ENCODE assay signal across 12 cellular contexts in the genomic region with DNA sequence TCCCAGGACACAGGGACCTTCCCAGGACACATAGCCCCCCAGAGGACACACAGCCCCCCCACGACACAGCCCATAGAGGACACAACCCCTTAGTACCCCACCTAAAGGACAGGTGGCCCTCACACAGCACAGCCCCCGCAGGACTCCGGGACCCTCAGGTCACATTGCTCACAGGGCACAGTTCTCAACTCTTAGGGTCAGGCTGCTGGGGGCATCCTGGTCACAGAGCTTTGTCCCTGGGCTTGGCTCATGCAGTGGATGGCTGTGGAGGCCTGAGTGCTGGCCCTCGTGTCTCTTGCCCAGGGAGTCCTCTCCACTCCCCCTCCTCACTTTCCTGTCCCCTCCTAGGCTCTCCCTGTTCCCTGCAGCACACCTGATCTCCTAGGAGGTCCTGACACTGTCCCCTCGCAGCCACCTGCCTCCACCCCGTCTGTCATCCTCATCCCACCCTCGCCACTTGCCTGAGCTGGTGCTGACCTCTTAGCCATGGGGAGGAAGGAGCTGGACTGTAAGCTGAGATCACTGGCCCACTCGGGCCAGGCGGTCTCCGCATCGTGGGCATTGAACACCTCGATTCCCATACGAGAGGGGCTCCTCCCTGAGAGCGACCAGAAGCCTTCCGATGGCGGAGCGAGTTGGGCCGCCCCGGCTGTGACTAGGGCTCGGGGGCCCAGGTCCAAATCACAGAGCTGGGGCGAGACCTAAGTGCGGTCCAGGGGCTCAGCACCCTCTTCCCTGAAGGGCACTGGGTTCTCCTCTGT. TPM values are rescaled to one million over a fixed set of nuclear protein-coding genes. Genes with fewer than 3 reads are reported as not detected.
A peak's percentile ranks its signal among the peaks of the same experiment; 100 is the strongest.
DNase-seq lines count a peak whose midpoint lies in the region; ATAC-seq and TF ChIP-seq lines count a peak whose summit lies in the region.
"Had no signal": no experiment of that assay in that cellular context is flagged by ENCODE, and none has a peak within 500 bp of the region (broad histone marks: within the 10 kb centered on the region; RNA-seq: fewer than 3 reads in every experiment).

No MANE protein-coding gene starts in this region.

- H3K36me3 Mint-ChIP-seq in nephron (ENCODE audit: low read depth) = peaks cover 7% of the 10 kb centered on the region

- intact Hi-C loops in left colon (cut with DNase I, micrococcal nuclease) = no loop called here

- peak overlapping the region; percentile 84 for H3K27ac ChIP-seq in angular gyrus (ENCODE audit: low read depth, low read length)

- H3K4me1 Mint-ChIP-seq in stimulated activated naive CD8-positive, alpha-beta T cell treated with anti-CD3 and anti-CD28 coated beads, Interleukin-15, amount 100 ng/mL, for 72 hours = peaks cover 34% of the 10 kb centered on the region
- H3K4me1 Mint-ChIP-seq in nephron = peaks cover 13% of the 10 kb centered on the region

- DNase-seq in stimulated activated naive CD8-positive, alpha-beta T cell treated with anti-CD3 and anti-CD28 coated beads, Interleukin-15, amount 100 ng/mL, for 72 hours = peak in 1 of 2 donors; percentile 19
- no peak for DNase-seq in stimulated activated naive CD8-positive, alpha-beta T cell treated with anti-CD3 and anti-CD28 coated beads, Interleukin-15, Interleukin-2, amounts not matched to agents 100 U/mL and 50 U/mL, for 24 hours
- no peak for DNase-seq in cortex of kidney (lab: John Stamatoyannopoulos, UW)
- DNase-seq in left colon = no peak
- DNase-seq in omental fat pad (ENCODE audit: low spot score) = no peak
- no peak for DNase-seq in NAMALWA (ENCODE audit: low spot score)
- DNase-seq: activated CD4-positive, alpha-beta T cell treated with anti-CD3 and anti-CD28 coated beads for 48 hours; Karpas-422; NCI-H226; stimulated activated CD4-positive, alpha-beta T cell treated with anti-CD3 and anti-CD28 coated beads, Interleukin-1b, Interleukin-23, amount 100 ng/mL, for 48 hours had no signal

- TF ChIP-seq CTCF in nephron (IDR thresholded peaks at IDR 0.05; ENCODE audit: unreplicated experiment in 3 of 3) = no peak
- TF ChIP-seq CTCF in omental fat pad (IDR thresholded peaks at IDR 0.05) = no peak

- peak overlapping the region; percentile 60 to 63 for H3K4me3 Mint-ChIP-seq in stimulated activated naive CD8-positive, alpha-beta T cell treated with anti-CD3 and anti-CD28 coated beads, Interleukin-15, amount 100 ng/mL, for 72 hours
- H3K4me3 Mint-ChIP-seq in nephron = peak overlapping the region; percentile 77 to 82 (median 79)

- H3K9me3 Mint-ChIP-seq in stimulated activated naive CD8-positive, alpha-beta T cell treated with anti-CD3 and anti-CD28 coated beads, Interleukin-15, amount 100 ng/mL, for 72 hours = no peaks in the 10 kb centered on the region
- no peaks in the 10 kb centered on the region for H3K9me3 Mint-ChIP-seq in nephron

- H3K27me3 Mint-ChIP-seq in stimulated activated naive CD8-positive, alpha-beta T cell treated with anti-CD3 and anti-CD28 coated beads, Interleukin-15, amount 100 ng/mL, for 72 hours = no peaks in the 10 kb centered on the region
- H3K27me3 Mint-ChIP-seq in nephron (ENCODE audit: low read depth) = no peaks in the 10 kb centered on the region

- peak overlapping the region; percentile 19 to 43 for H3K27ac Mint-ChIP-seq in stimulated activated naive CD8-positive, alpha-beta T cell treated with anti-CD3 and anti-CD28 coated beads, Interleukin-15, amount 100 ng/mL, for 72 hours
- peak overlapping the region; percentile 20 to 83 (median 62) for H3K27ac Mint-ChIP-seq in nephron

- ATAC-seq in stimulated activated naive CD8-positive, alpha-beta T cell treated with anti-CD3 and anti-CD28 coated beads, Interleukin-15, amount 100 ng/mL, for 72 hours = no peak
- no peak for ATAC-seq in stimulated activated naive CD8-positive, alpha-beta T cell treated with anti-CD3 and anti-CD28 coated beads, Interleukin-15, Interleukin-2, amounts not matched to agents 100 U/mL and 50 U/mL, for 24 hours
- ATAC-seq in left colon (no peak), omental fat pad (ENCODE audit: low FRiP score) (no peak)

RNA-seq across cellular contexts. Expression of a gene that starts 1.4 kb away (rescaled TPM):
- 10 to 100 TPM; 67.1 to 77.9 TPM for total RNA-seq in left colon
- 100 to 1,000 TPM in 1 of 4 donors, 10 to 100 TPM in 3; 63.0 to 139 (median 86.0) TPM for total RNA-seq in omental fat pad

RNA-seq across cellular contexts. Expression of a gene that starts 48.8 kb away (rescaled TPM):
- total RNA-seq in left colon (10 to 100 TPM; 29.4 to 29.5 TPM), omental fat pad (10 to 100 TPM in 1 of 4 donors, 1 to 10 TPM in 3; 8.0 to 12.3 (median 9.6) TPM)
